ENCODE assay signal across 8 cellular contexts in genomic region chr9:114504341-114505186, GRCh38. TPM values are rescaled to one million over a fixed set of nuclear protein-coding genes. Genes with fewer than 3 reads are reported as not detected.
A peak's percentile ranks its signal among the peaks of the same experiment; 100 is the strongest.
DNase-seq lines count a peak whose midpoint lies in the region; ATAC-seq and TF ChIP-seq lines count a peak whose summit lies in the region.

No MANE protein-coding gene starts in this region.

- no peak for TF ChIP-seq RAD21 in neural cell (conservative IDR thresholded peaks at IDR 0.05)

- peak; percentile 45 to 87 for ATAC-seq in upper lobe of left lung (ENCODE audit: low FRiP score in 2 of 2)
- no peak for ATAC-seq in HG03045 (IDR thresholded peaks at IDR 0.05; ENCODE audit: unreplicated experiment)

- H4K20me1 ChIP-seq in neural cell (ENCODE audit: insufficient read depth) = no peaks in the 10 kb centered on the region

- peak overlapping the region; percentile 64 to 72 for H3K4me3 ChIP-seq in foreskin fibroblast (ENCODE audit: low read depth in 1 of 2, low read length in 2 of 2)
- H3K4me3 ChIP-seq in neural cell (ENCODE audit: low read length) = peak overlapping the region; percentile 84
- peak overlapping the region; percentile 37 to 68 (median 59) for H3K4me3 ChIP-seq in upper lobe of left lung

- 0 to 17% methylated on average over 3 to 61 of the region's 101 CpGs for WGBS in upper lobe of left lung, 2 donors

- TF ChIP-seq POLR2A in upper lobe of left lung (IDR thresholded peaks at IDR 0.05) = no peak

- TF ChIP-seq CTCF in foreskin fibroblast (IDR thresholded peaks at IDR 0.05; ENCODE audit: low read depth, low read length) (peak; percentile 34), neural cell (IDR thresholded peaks at IDR 0.05; ENCODE audit: poor library complexity, severe bottlenecking) (peak; percentile 34), upper lobe of left lung (IDR thresholded peaks at IDR 0.05) (peak in 4 of 6 experiments; percentile 14 to 47 (median 30))

- H3K27me3 ChIP-seq in neural cell (ENCODE audit: insufficient read depth, low read depth, low read length) (no peaks in the 10 kb centered on the region), upper lobe of left lung (peaks cover 0 to 10% (median 3%) of the 10 kb centered on the region in 4 donors)

- TF ChIP-seq EP300 in neural cell (conservative IDR thresholded peaks at IDR 0.05; ENCODE audit: poor library complexity, severe bottlenecking) (no peak), upper lobe of left lung (IDR thresholded peaks at IDR 0.05) (no peak)

- H3K9ac ChIP-seq in ES-I3 (ENCODE audit: low read depth, low read length) (peak overlapping the region; percentile 70), neural cell (ENCODE audit: low read length) (peak overlapping the region; percentile 73)

- DNase-seq in NCI-H748 treated with DMSO at 0.1 percent for 48 hours (lab: John Stamatoyannopoulos, UW) = peak; percentile 17
- DNase-seq in activated effector memory CD4-positive, alpha-beta T cell treated with anti-CD3 and anti-CD28 coated beads, Interleukin-2, amount 50 U/mL, for 16 hours = peak; percentile 80
- DNase-seq in foreskin fibroblast = peak; percentile 18 to 60
- peak; percentile 38 to 93 for DNase-seq in upper lobe of left lung
- no peak for DNase-seq in GM19240 (ENCODE audit: insufficient read length, low spot score)

- H2AFZ ChIP-seq in neural cell (ENCODE audit: low read depth, low read length) = peak overlapping the region; percentile 46

- peaks cover 31% of the 10 kb centered on the region for H3K4me1 ChIP-seq in ES-I3 (ENCODE audit: insufficient read depth, low read length)
- H3K4me1 ChIP-seq in upper lobe of left lung = peaks cover 6 to 31% (median 19%) of the 10 kb centered on the region in 4 donors

- H3K36me3 ChIP-seq in ES-I3 (ENCODE audit: insufficient read depth, low read length) (no peaks in the 10 kb centered on the region), neural cell (ENCODE audit: insufficient read depth, low read length) (no peaks in the 10 kb centered on the region), upper lobe of left lung (no peaks in the 10 kb centered on the region)

- no peaks in the 10 kb centered on the region for H3K9me2 ChIP-seq in neural cell (ENCODE audit: insufficient read depth, low read length)

- peaks cover 10% of the 10 kb centered on the region for H3F3A ChIP-seq in neural cell (ENCODE audit: insufficient read depth, low read length, poor library complexity, severe bottlenecking)

- H3K4me2 ChIP-seq in neural cell (ENCODE audit: low read length) = peak overlapping the region; percentile 69

- no peaks in the 10 kb centered on the region for H3K9me3 ChIP-seq in ES-I3 (ENCODE audit: control insufficient read depth, insufficient read depth, low read length)
- no peaks in the 10 kb centered on the region for H3K9me3 ChIP-seq in neural cell (ENCODE audit: low read length)
- H3K9me3 ChIP-seq in upper lobe of left lung = no peaks in the 10 kb centered on the region

- H3K79me2 ChIP-seq in neural cell (replicated peaks; ENCODE audit: insufficient read depth, low read length) = peaks cover 9% of the 10 kb centered on the region

- peak overlapping the region; percentile 30 for H3K27ac ChIP-seq in neural cell (ENCODE audit: low read length)
- peak overlapping the region in 2 of 4 donors; percentile 37 to 58 for H3K27ac ChIP-seq in upper lobe of left lung

TF ChIP-seq in neural cell, 6 proteins besides CTCF, POLR2A, EP300 and RAD21:
- no peak for TF ChIP-seq REST (IDR thresholded peaks at IDR 0.05; ENCODE audit: borderline replicate concordance)
- TF ChIP-seq POLR2AphosphoS5 (IDR thresholded peaks at IDR 0.05) = no peak
- no peak for TF ChIP-seq TAF1 (IDR thresholded peaks at IDR 0.05; ENCODE audit: low read depth)
- no peak for TF ChIP-seq SMC3 (conservative IDR thresholded peaks at IDR 0.05; ENCODE audit: poor library complexity)
- TF ChIP-seq EZH2 (IDR thresholded peaks at IDR 0.05; ENCODE audit: borderline replicate concordance, insufficient read depth, low read length, poor library complexity, severe bottlenecking) = no peak
- TF ChIP-seq MXI1 (conservative IDR thresholded peaks at IDR 0.05; ENCODE audit: poor library complexity, severe bottlenecking) = no peak
TF ChIP-seq in neural cell: peak in this region for 0.

RNA-seq across cellular contexts. Expression of gene WHRN, which starts 0.7 kb away (rescaled TPM):
- 2.5 and 4.6 TPM in 2 replicates for polyA plus RNA-seq in neural cell
- polyA minus RNA-seq in neural cell = 7.9 and 8.8 TPM in 2 replicates
- total RNA-seq in upper lobe of left lung = 10 to 100 TPM in 2 of 6 donors, 1 to 10 TPM in 4; 2.5 to 17.8 (median 5.6) TPM
